Comparison of ENCODE assay signal across 1 cellular context in the genomic region with DNA sequence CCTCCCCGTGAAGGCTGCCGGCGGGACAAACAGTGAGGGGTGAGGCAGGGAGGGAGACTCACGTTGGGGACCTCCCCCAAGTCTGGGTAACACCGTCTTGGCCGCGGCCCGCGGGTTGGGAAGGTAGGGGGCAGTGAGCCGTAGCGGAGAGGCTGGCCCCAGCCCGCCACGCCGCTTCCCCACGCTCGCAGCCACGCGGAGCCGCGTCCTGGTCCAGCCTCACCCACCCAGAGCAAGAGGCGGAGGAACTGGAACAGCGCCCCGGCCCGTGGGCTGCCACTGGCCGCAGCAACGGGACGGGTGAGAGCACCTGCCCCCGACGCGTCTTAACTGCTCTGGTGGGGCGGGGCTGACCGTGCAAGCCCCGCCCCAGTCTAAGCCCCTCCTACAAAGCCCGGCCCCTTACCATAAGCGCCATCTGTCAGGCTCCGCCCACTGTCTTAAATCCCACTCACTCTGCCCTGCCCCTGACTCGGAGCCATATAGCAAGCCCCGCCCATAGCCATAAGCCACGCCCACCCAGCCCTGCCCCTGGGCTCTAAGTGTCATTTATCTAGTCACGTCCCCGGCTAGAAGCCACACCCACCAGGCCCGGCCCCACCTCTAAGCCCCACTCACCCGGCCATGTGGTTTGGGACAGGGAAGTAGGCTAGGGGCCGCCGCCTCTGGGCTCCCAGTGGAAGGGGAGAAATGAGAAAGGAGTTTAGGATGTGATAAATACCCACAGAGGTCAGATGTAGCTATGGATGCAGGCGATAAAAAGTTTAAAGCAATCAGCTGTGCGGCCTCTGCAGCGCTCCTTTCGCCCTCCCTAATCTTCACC.
TF ChIP-seq lines count a peak whose summit lies in the region.

No MANE protein-coding gene starts in this region.

TF ChIP-seq in HepG2, 621 proteins besides CTCF, POLR2A, EP300 and RAD21:
- TF ChIP-seq, protein P1, sequence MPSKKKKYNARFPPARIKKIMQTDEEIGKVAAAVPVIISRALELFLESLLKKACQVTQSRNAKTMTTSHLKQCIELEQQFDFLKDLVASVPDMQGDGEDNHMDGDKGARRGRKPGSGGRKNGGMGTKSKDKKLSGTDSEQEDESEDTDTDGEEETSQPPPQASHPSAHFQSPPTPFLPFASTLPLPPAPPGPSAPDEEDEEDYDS (CRISPR knock-in tag; IDR thresholded peaks at IDR 0.05): peak; percentile 47; the same call in 1 of the 2 replicates
- peak; percentile 12; the same call in 1 of the 2 replicates for TF ChIP-seq ZNF839 (CRISPR knock-in tag; IDR thresholded peaks at IDR 0.05; ENCODE audit: borderline replicate concordance)
- peak; percentile 34; the same call in 1 of the 2 replicates for TF ChIP-seq GABPB1 (CRISPR knock-in tag; IDR thresholded peaks at IDR 0.05)
- TF ChIP-seq KDM5B (CRISPR knock-in tag; IDR thresholded peaks at IDR 0.05; ENCODE audit: borderline replicate concordance): 0 out of 2 replicates have a peak, but pooled peaks have one; percentile 26
- peak; percentile 17; the same call in 1 of the 2 replicates for TF ChIP-seq RXRA (CRISPR knock-in tag; IDR thresholded peaks at IDR 0.05)
- 0 out of 2 replicates have a peak, but pooled peaks have one; percentile 20 for TF ChIP-seq HNF1B (CRISPR knock-in tag; IDR thresholded peaks at IDR 0.05)
- TF ChIP-seq HNRNPLL (IDR thresholded peaks at IDR 0.05; ENCODE audit: low read depth, low read length, poor library complexity, severe bottlenecking): peak; percentile 27
- TF ChIP-seq YEATS4 (CRISPR knock-in tag; IDR thresholded peaks at IDR 0.05; ENCODE audit: borderline replicate concordance): no peak
- TF ChIP-seq ZNF7 (CRISPR knock-in tag; IDR thresholded peaks at IDR 0.05): no peak
- peak; percentile 44 for TF ChIP-seq ZNF687 (CRISPR knock-in tag; IDR thresholded peaks at IDR 0.05)
- TF ChIP-seq KDM2A (CRISPR knock-in tag; IDR thresholded peaks at IDR 0.05; ENCODE audit: borderline replicate concordance, low read depth): 0 out of 2 replicates have a peak, but pooled peaks have one; percentile 19
- 0 out of 2 replicates have a peak, but pooled peaks have one; percentile 19 for TF ChIP-seq RBFOX2 (IDR thresholded peaks at IDR 0.05; ENCODE audit: low read depth, low read length)
- TF ChIP-seq SIX1 (CRISPR knock-in tag; IDR thresholded peaks at IDR 0.05; ENCODE audit: borderline replicate concordance): no peak
- no peak for TF ChIP-seq TBX3 (IDR thresholded peaks at IDR 0.05; ENCODE audit: borderline replicate concordance)
- TF ChIP-seq SALL1 (CRISPR knock-in tag; IDR thresholded peaks at IDR 0.05): peak; percentile 11; the same call in 1 of the 2 replicates
- peak; percentile 64; the same call in 1 of the 2 replicates for TF ChIP-seq SP4 (CRISPR knock-in tag; IDR thresholded peaks at IDR 0.05)
- no peak for TF ChIP-seq MTA3 (CRISPR knock-in tag; IDR thresholded peaks at IDR 0.05)
- TF ChIP-seq ZNF660 (CRISPR knock-in tag; IDR thresholded peaks at IDR 0.05; ENCODE audit: borderline replicate concordance, low read depth): no peak
